In genomic region chr7:80095545-80095944, GRCh38 we compare ENCODE assay signal across 9 cellular contexts. TPM values are rescaled to one million over a fixed set of nuclear protein-coding genes. Genes with fewer than 3 reads are reported as not detected.
A peak's percentile ranks its signal among the peaks of the same experiment; 100 is the strongest.
DNase-seq lines count a peak whose midpoint lies in the region; ATAC-seq and TF ChIP-seq lines count a peak whose summit lies in the region.
"Had no signal": no experiment of that assay in that cellular context is flagged by ENCODE, and none has a peak within 500 bp of the region (broad histone marks: within the 10 kb centered on the region; RNA-seq: fewer than 3 reads in every experiment).

No MANE protein-coding gene starts in this region.

- no peaks in the 10 kb centered on the region for H3K27me3 ChIP-seq in RWPE2 (ENCODE audit: insufficient read depth, poor library complexity, severe bottlenecking)
- no peaks in the 10 kb centered on the region for H3K27me3 ChIP-seq in testis
- H3K27me3 ChIP-seq: BLaER1 had no signal

- H3K4me1 ChIP-seq in RWPE2 (ENCODE audit: insufficient read depth, poor library complexity, severe bottlenecking) (no peaks in the 10 kb centered on the region), testis (no peaks in the 10 kb centered on the region)
- H3K4me1 ChIP-seq: BLaER1 had no signal

- H3K9me3 ChIP-seq in RWPE2 (ENCODE audit: severe bottlenecking) = no peaks in the 10 kb centered on the region
- H3K9me3 ChIP-seq in testis = no peaks in the 10 kb centered on the region
- H3K9me3 ChIP-seq: BLaER1 had no signal

- DNase-seq in NCI-H1105 treated with DMSO at 0.1 percent for 48 hours (lab: John Stamatoyannopoulos, UW) (peak; percentile 6), NCI-H1105 (lab: John Stamatoyannopoulos, UW) (no peak), RWPE2 (ENCODE audit: low spot score) (no peak), fibroblast of villous mesenchyme (ENCODE audit: low read depth) (peak; percentile 45), testis (no peak), mucosa of gallbladder (ENCODE audit: low spot score) (no peak), HK-2 (ENCODE audit: unreplicated experiment) (no peak)

- H3K27ac ChIP-seq in RWPE2 (ENCODE audit: poor library complexity, severe bottlenecking) (no peak overlapping the region), testis (no peak overlapping the region)
- H3K27ac ChIP-seq: BLaER1 had no signal

- H3K4me3 ChIP-seq in RWPE2 (ENCODE audit: severe bottlenecking) = no peak overlapping the region
- H3K4me3 ChIP-seq in fibroblast of villous mesenchyme (ENCODE audit: low read depth, low read length) = no peak overlapping the region
- H3K4me3 ChIP-seq in testis = no peak overlapping the region
- H3K4me3 ChIP-seq: BLaER1 had no signal

- peak; percentile 75 for TF ChIP-seq CTCF in RWPE2 (IDR thresholded peaks at IDR 0.05; ENCODE audit: poor library complexity, severe bottlenecking)
- peak; percentile 44 for TF ChIP-seq CTCF in fibroblast of villous mesenchyme (IDR thresholded peaks at IDR 0.05; ENCODE audit: insufficient read depth, low read depth, low read length)
- peak; percentile 30 to 48 (median 35) for TF ChIP-seq CTCF in testis (IDR thresholded peaks at IDR 0.05)

- intact Hi-C loops in testis (cut with DNase I; ENCODE audit: low total_unique reads) = no loop called here

- H3K36me3 ChIP-seq in RWPE2 (ENCODE audit: low read depth) (no peaks in the 10 kb centered on the region), testis (ENCODE audit: low read depth, missing control alignments) (no peaks in the 10 kb centered on the region)
- H3K36me3 ChIP-seq: BLaER1 had no signal

- WGBS in testis, 2 donors = 12 to 22% methylated on average over 1 of the region's 1 CpG

- TF ChIP-seq POLR2A in testis (IDR thresholded peaks at IDR 0.05) = no peak

- no peak for ATAC-seq in RWPE2 (ENCODE audit: low read depth)
- no peak for ATAC-seq in activated CD4-positive, CD25-positive, alpha-beta regulatory T cell treated with anti-CD3 and anti-CD28 coated beads, Interleukin-2, amount 50 U/mL, for 24 hours

RNA-seq across cellular contexts. Expression of gene GNAI1, which starts 39.1 kb away (rescaled TPM):
- total RNA-seq in fibroblast of villous mesenchyme = 56.0 and 73.8 TPM in 2 replicates
- 10 to 100 TPM; 59.0 to 61.6 TPM for total RNA-seq in testis
- polyA plus RNA-seq in testis (ENCODE audit: insufficient read depth, low read depth, low replicate concordance) = 46.9 TPM
- 47.5 TPM for total RNA-seq in mucosa of gallbladder

Comparison
In these comparisons a context has a peak if more than half of its experiments do, and no peak if none do; other contexts are left out.
1. DNase-seq: peak in NCI-H1105 treated with DMSO at 0.1 percent for 48 hours (single experiment) and fibroblast of villous mesenchyme (single experiment); none in NCI-H1105 (single experiment), RWPE2 (single experiment), testis (single experiment), mucosa of gallbladder (single experiment) and HK-2 (single experiment).
2. Peak in every context shown above with its lines, with median percentiles within 50 percentile points of each other: CTCF ChIP-seq.